Comparison of ENCODE assay signal across 26 cellular contexts in the genomic region with DNA sequence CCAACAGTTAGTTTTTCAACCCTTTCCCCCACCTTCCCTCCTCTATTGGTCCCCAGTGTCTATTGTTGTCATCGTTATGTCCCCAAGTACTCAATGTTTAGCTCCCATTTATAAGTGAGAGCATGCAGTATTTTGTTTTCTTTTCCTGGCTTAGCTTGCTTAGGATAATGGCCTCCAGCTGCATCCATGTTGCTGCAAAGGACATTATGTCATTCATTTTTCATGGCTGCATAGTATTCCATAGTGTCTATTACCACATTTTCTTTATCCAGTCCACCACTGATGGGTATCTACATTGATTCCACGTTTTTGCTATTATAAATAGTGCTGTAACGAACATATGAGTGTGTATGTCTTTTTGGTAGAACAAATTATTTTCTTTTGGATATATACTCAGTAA.
"Had no signal": no experiment of that assay in that cellular context is flagged by ENCODE, and none has a peak within 500 bp of the region (broad histone marks: within the 10 kb centered on the region; RNA-seq: fewer than 3 reads in every experiment).

No MANE protein-coding gene starts in this region.

- H3K36me3 ChIP-seq: neural progenitor cell, ovary, right lobe of liver, sigmoid colon, suprapubic skin, tibial artery, transverse colon, upper lobe of right lung, uterus had no signal

- H3K79me2 ChIP-seq: parathyroid adenoma had no signal

- ATAC-seq: natural killer cell; psoas muscle; right cardiac atrium; right lobe of liver; stimulated activated memory B cell treated with anti-CD40 and anti-IgM and Interleukin-4, amounts not matched to agents 10 μg/mL and 1 μg/mL and 100 μg/mL, for 72 hours; stimulated activated naive CD8-positive, alpha-beta T cell treated with anti-CD3 and anti-CD28 coated beads, Interleukin-15, amount 100 ng/mL, for 72 hours; stimulated activated naive CD8-positive, alpha-beta T cell treated with anti-CD3 and anti-CD28 coated beads, Interleukin-15, Interleukin-2, amounts not matched to agents 100 U/mL and 50 U/mL, for 24 hours; upper lobe of right lung had no signal

- FAIRE-seq: small intestine had no signal

- H2AFZ ChIP-seq: neural progenitor cell, parathyroid adenoma had no signal

- H3K9me3 ChIP-seq: ovary, psoas muscle, right lobe of liver, sigmoid colon, suprapubic skin, testis, tibial artery, transverse colon, upper lobe of right lung, uterus had no signal

- H3K4me3 ChIP-seq: neural progenitor cell, ovary, psoas muscle, right lobe of liver, sigmoid colon, suprapubic skin, testis, tibial artery, transverse colon, upper lobe of right lung, uterus had no signal

- H3K4me1 ChIP-seq: neural progenitor cell, parathyroid adenoma, psoas muscle, right lobe of liver, sigmoid colon, testis, tibial artery, transverse colon, upper lobe of right lung, uterus had no signal

- H3K9ac ChIP-seq: neural progenitor cell, parathyroid adenoma had no signal

- H3K27me3 ChIP-seq: neural progenitor cell, ovary, right lobe of liver, sigmoid colon, suprapubic skin, testis, tibial artery, transverse colon, upper lobe of right lung, uterus had no signal

- DNase-seq: natural killer cell; occipital lobe; ovary; posterior cingulate gyrus; psoas muscle; right cardiac atrium; right lobe of liver; sigmoid colon; small intestine; stimulated activated CD4-positive, alpha-beta T cell treated with anti-CD3 and anti-CD28 coated beads, Interleukin-15, amount 100 ng/mL, for 24 hours; stimulated activated CD4-positive, alpha-beta T cell treated with anti-CD3 and anti-CD28 coated beads, Interleukin-4, amount 100 ng/mL, for 1 hour; stimulated activated CD4-positive, alpha-beta T cell treated with anti-CD3 and anti-CD28 coated beads, Interleukin-4, amount 100 ng/mL, for 4 hours; stimulated activated CD8-positive, alpha-beta memory T cell treated with anti-CD3 and anti-CD28 coated beads, Interleukin-4, amount 100 ng/mL, for 48 hours; stimulated activated naive CD4-positive, alpha-beta T cell; stimulated activated naive CD8-positive, alpha-beta T cell treated with anti-CD3 and anti-CD28 coated beads, Interleukin-15, amount 100 ng/mL, for 72 hours; stimulated activated naive CD8-positive, alpha-beta T cell treated with anti-CD3 and anti-CD28 coated beads, Interleukin-15, Interleukin-2, amounts not matched to agents 100 U/mL and 50 U/mL, for 24 hours; substantia nigra; testis; tibial artery; transverse colon; upper lobe of right lung; uterus had no signal

- H3K4me2 ChIP-seq: neural progenitor cell had no signal

- H3K27ac ChIP-seq: neural progenitor cell, ovary, parathyroid adenoma, psoas muscle, right lobe of liver, sigmoid colon, suprapubic skin, testis, tibial artery, transverse colon, upper lobe of right lung, uterus had no signal
